10 cellular contexts compared by ENCODE assay signal in genomic region chr2:183010112-183010511, GRCh38. TPM values are rescaled to one million over a fixed set of nuclear protein-coding genes. Genes with fewer than 3 reads are reported as not detected.
A peak's percentile ranks its signal among the peaks of the same experiment; 100 is the strongest.
DNase-seq lines count a peak whose midpoint lies in the region; ATAC-seq and TF ChIP-seq lines count a peak whose summit lies in the region.
"Had no signal": no experiment of that assay in that cellular context is flagged by ENCODE, and none has a peak within 500 bp of the region (broad histone marks: within the 10 kb centered on the region; RNA-seq: fewer than 3 reads in every experiment).

No MANE protein-coding gene starts in this region.

- no peak for TF ChIP-seq POLR2A in suprapubic skin (IDR thresholded peaks at IDR 0.05)

- H3K27ac ChIP-seq in suprapubic skin, result no peak overlapping the region

- WGBS in suprapubic skin, result 75% methylated on average over 5 of the region's 5 CpGs

- no peak for ATAC-seq in HG02981 (IDR thresholded peaks at IDR 0.05; ENCODE audit: unreplicated experiment)
- ATAC-seq: naive thymus-derived CD4-positive, alpha-beta T cell had no signal

- DNase-seq in COLO668 (lab: John Stamatoyannopoulos, UW; ENCODE audit: unreplicated experiment) (peak; percentile 17), NCI-H2107 (lab: John Stamatoyannopoulos, UW) (peak; percentile 21), brain pericyte (ENCODE audit: low read depth, low spot score) (peak; percentile 86), kidney tubule cell (ENCODE audit: low spot score) (peak; percentile 29), suprapubic skin (ENCODE audit: low spot score in 2 of 2) (no peak), T1000 (lab: John Stamatoyannopoulos, UW) (no peak)
- no peak for DNase-seq in activated CD4-positive, alpha-beta T cell treated with anti-CD3 and anti-CD28 coated beads for 4 hours
- DNase-seq: CD4-positive, CD25-positive, alpha-beta regulatory T cell; naive thymus-derived CD4-positive, alpha-beta T cell had no signal

- TF ChIP-seq CTCF in suprapubic skin (IDR thresholded peaks at IDR 0.05), result no peak

- H3K4me1 ChIP-seq in suprapubic skin, result peaks cover 22% of the 10 kb centered on the region

- H3K9me3 ChIP-seq in suprapubic skin, result no peaks in the 10 kb centered on the region

- no peaks in the 10 kb centered on the region for H3K27me3 ChIP-seq in suprapubic skin

- no peak for TF ChIP-seq EP300 in suprapubic skin (IDR thresholded peaks at IDR 0.05)

- H3K4me3 ChIP-seq in suprapubic skin, result no peak overlapping the region

- no peaks in the 10 kb centered on the region for H3K36me3 ChIP-seq in suprapubic skin

RNA-seq across cellular contexts. Expression of gene NCKAP1, which starts 28.1 kb away (rescaled TPM):
- 100 to 1,000 TPM in 3 of 4 donors, 10 to 100 TPM in 1; 94.5 to 146 (median 116) TPM for total RNA-seq in suprapubic skin

Comparison
In these comparisons a context has a peak if more than half of its experiments do, and no peak if none do; other contexts are left out.
1. DNase-seq: peak in COLO668 (single experiment), NCI-H2107 (single experiment), brain pericyte (single experiment) and kidney tubule cell (single experiment); none in suprapubic skin (0 of 2), T1000 (single experiment) and activated CD4-positive, alpha-beta T cell treated with anti-CD3 and anti-CD28 coated beads for 4 hours (0 of 2).